22 cellular contexts compared by ENCODE assay signal in the genomic region with DNA sequence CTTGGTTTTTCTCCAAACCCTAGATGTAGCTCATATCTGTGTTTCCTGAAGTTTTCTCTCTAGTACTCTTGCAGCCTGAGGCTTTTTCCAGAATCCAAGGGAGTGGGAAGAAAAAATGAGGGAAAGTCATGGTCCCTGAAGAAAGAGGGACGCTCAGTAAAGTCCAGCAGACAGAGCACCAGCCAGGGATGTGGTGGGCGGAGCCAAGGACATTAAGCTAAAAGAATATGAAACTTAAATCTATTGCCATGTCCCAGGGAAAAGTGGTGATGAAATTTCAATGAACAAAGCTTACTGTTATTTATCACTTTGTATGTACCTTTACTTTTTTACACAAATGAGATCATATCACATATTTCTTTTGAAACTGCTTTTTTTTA.
"Had no signal": no experiment of that assay in that cellular context is flagged by ENCODE, and none has a peak within 500 bp of the region (broad histone marks: within the 10 kb centered on the region; RNA-seq: fewer than 3 reads in every experiment).

No MANE protein-coding gene starts in this region.

- DNase-seq: activated CD4-positive, alpha-beta T cell treated with anti-CD3 and anti-CD28 coated beads for 4 hours; activated effector memory CD4-positive, alpha-beta T cell treated with anti-CD3 and anti-CD28 coated beads, Interleukin-2, amount 50 U/mL, for 16 hours; activated naive CD4-positive, alpha-beta T cell treated with Interleukin-2 at 50 U/mL for 16 hours; activated naive CD8-positive, alpha-beta T cell treated with anti-CD3 and anti-CD28 coated beads, Interleukin-2, amount 50 U/mL, for 24 hours; activated T-cell treated with anti-CD3 and anti-CD28 coated beads, Interleukin-2, amount 50 U/mL, for 4 hours; amniotic stem cell; brain microvascular endothelial cell; MM.1S; NCI-H1105; NCI-H1436; NCI-H1694 treated with DMSO at 0.1 percent for 48 hours; NCI-H2029 treated with DMSO at 0.1 percent for 48 hours; NCI-H510A treated with DMSO at 0.1 percent for 48 hours; PC-9; SIG-M5; T-cell; T-helper 2 cell; T1000 had no signal

- H3K27me3 ChIP-seq: brain microvascular endothelial cell, cardiac muscle cell had no signal

- H3K4me3 Mint-ChIP-seq: activated naive CD8-positive, alpha-beta T cell treated with anti-CD3 and anti-CD28 coated beads, Interleukin-2, amount 50 U/mL, for 24 hours; activated T-cell treated with anti-CD3 and anti-CD28 coated beads, Interleukin-2, amount 50 U/mL, for 4 hours; T-cell had no signal

- H3K27ac Mint-ChIP-seq: activated naive CD8-positive, alpha-beta T cell treated with anti-CD3 and anti-CD28 coated beads, Interleukin-2, amount 50 U/mL, for 24 hours; T-cell had no signal

- ATAC-seq: activated CD4-positive, CD25-positive, alpha-beta regulatory T cell treated with anti-CD3 and anti-CD28 coated beads, Interleukin-2, amount 50 U/mL, for 24 hours; activated naive CD4-positive, alpha-beta T cell treated with anti-CD3 and anti-CD28 coated beads, Interleukin-2, amount 50 U/mL, for 72 hours; activated naive CD8-positive, alpha-beta T cell treated with anti-CD3 and anti-CD28 coated beads, Interleukin-2, amount 50 U/mL, for 24 hours; activated T-cell treated with anti-CD3 and anti-CD28 coated beads, Interleukin-2, amount 50 U/mL, for 4 hours; T-cell had no signal

- H3K4me1 Mint-ChIP-seq: activated naive CD8-positive, alpha-beta T cell treated with anti-CD3 and anti-CD28 coated beads, Interleukin-2, amount 50 U/mL, for 24 hours; T-cell had no signal

- H2AFZ ChIP-seq: PC-9 had no signal

- H3K36me3 ChIP-seq: brain microvascular endothelial cell, cardiac muscle cell had no signal

- H3K36me3 Mint-ChIP-seq: activated naive CD4-positive, alpha-beta T cell treated with anti-CD3 and anti-CD28 coated beads, Interleukin-2, amount 50 U/mL, for 72 hours; T-cell had no signal

- H3K9me3 Mint-ChIP-seq: activated naive CD4-positive, alpha-beta T cell treated with anti-CD3 and anti-CD28 coated beads, Interleukin-2, amount 50 U/mL, for 72 hours; activated naive CD8-positive, alpha-beta T cell treated with anti-CD3 and anti-CD28 coated beads, Interleukin-2, amount 50 U/mL, for 24 hours; activated T-cell treated with anti-CD3 and anti-CD28 coated beads, Interleukin-2, amount 50 U/mL, for 4 hours; T-cell had no signal

- H3K27me3 Mint-ChIP-seq: T-cell had no signal

- H3K4me3 ChIP-seq: cardiac muscle cell, PC-9 had no signal

- H3K27ac ChIP-seq: brain microvascular endothelial cell, cardiac muscle cell, PC-9, VCaP had no signal

- H3K4me2 ChIP-seq: PC-9 had no signal
